ENCODE assay signal across 31 cellular contexts in genomic region chr15:83292317-83292716, GRCh38. TPM values are rescaled to one million over a fixed set of nuclear protein-coding genes. Genes with fewer than 3 reads are reported as not detected.
DNase-seq lines count a peak whose midpoint lies in the region; ATAC-seq and TF ChIP-seq lines count a peak whose summit lies in the region.
"Had no signal": no experiment of that assay in that cellular context is flagged by ENCODE, and none has a peak within 500 bp of the region (broad histone marks: within the 10 kb centered on the region; RNA-seq: fewer than 3 reads in every experiment).

No MANE protein-coding gene starts in this region.

- intact Hi-C loops in esophagus muscularis mucosa (cut with DNase I) (no loop called here), Right ventricle myocardium inferior (cut with DNase I) (no loop called here)

- TF ChIP-seq CTCF in esophagus muscularis mucosa (IDR thresholded peaks at IDR 0.05) (no peak), omental fat pad (IDR thresholded peaks at IDR 0.05) (no peak)

- peaks cover 0 to 37% (median 0%) of the 10 kb centered on the region in 4 donors for H3K27me3 ChIP-seq in esophagus muscularis mucosa
- H3K27me3 ChIP-seq: body of pancreas, colonic mucosa, right lobe of liver, testis had no signal

- WGBS in esophagus muscularis mucosa: 46% methylated on average over 5 of the region's 5 CpGs

- H3K9me3 ChIP-seq in esophagus muscularis mucosa: no peaks in the 10 kb centered on the region
- H3K9me3 ChIP-seq: body of pancreas, colonic mucosa, pancreas, right lobe of liver, testis had no signal

- H3K27me3 Mint-ChIP-seq in activated CD4-positive, alpha-beta T cell treated with anti-CD3 and anti-CD28 coated beads, Interleukin-2, amount 10 ng/mL, durations not matched to agents 7 days and 5 days: peaks cover 25% of the 10 kb centered on the region

- POLR2A ChIA-PET in activated CD4-positive, alpha-beta T cell treated with anti-CD3 and anti-CD28 coated beads, Interleukin-2, amount 10 ng/mL, durations not matched to agents 7 days and 5 days (lab: Charles Lee): no interaction called here

- H3K4me1 Mint-ChIP-seq in activated CD4-positive, alpha-beta T cell treated with anti-CD3 and anti-CD28 coated beads, Interleukin-2, amount 10 ng/mL, durations not matched to agents 7 days and 5 days: no peaks in the 10 kb centered on the region
- H3K4me1 Mint-ChIP-seq: activated naive CD4-positive, alpha-beta T cell treated with anti-CD3 and anti-CD28 coated beads, Interleukin-2, amount 50 U/mL, for 24 hours; CD4-positive, alpha-beta memory T cell; naive B cell; stimulated activated memory B cell treated with anti-CD40 and anti-IgM and Interleukin-4, amounts not matched to agents 10 μg/mL and 1 μg/mL and 100 μg/mL, for 72 hours had no signal

- CTCF ChIA-PET in activated CD4-positive, alpha-beta T cell treated with anti-CD3 and anti-CD28 coated beads, Interleukin-2, amount 10 ng/mL, durations not matched to agents 7 days and 5 days (lab: Charles Lee): no interaction called here

- no peaks in the 10 kb centered on the region for H3K4me1 ChIP-seq in esophagus muscularis mucosa
- H3K4me1 ChIP-seq: body of pancreas, colonic mucosa, pancreas, right lobe of liver, testis had no signal

- no peak for TF ChIP-seq EP300 in esophagus muscularis mucosa (IDR thresholded peaks at IDR 0.05)

- peak; percentile 16 for DNase-seq in Daoy (ENCODE audit: low read depth)
- DNase-seq in RPMI7951 (ENCODE audit: low read depth): peak; percentile 64
- DNase-seq in esophagus muscularis mucosa (ENCODE audit: extremely low spot score): peak; percentile 50
- DNase-seq in omental fat pad (ENCODE audit: low spot score): no peak
- DNase-seq in NCI-H526 treated with DMSO at 0.1 percent for 48 hours (lab: John Stamatoyannopoulos, UW): no peak
- DNase-seq in activated CD4-positive, alpha-beta T cell treated with anti-CD3 and anti-CD28 coated beads, Interleukin-2, amount 10 ng/mL, durations not matched to agents 7 days and 5 days: no peak
- DNase-seq in Right ventricle myocardium inferior (ENCODE audit: missing footprints): no peak
- DNase-seq: ACHN; activated CD4-positive, CD25-positive, alpha-beta regulatory T cell treated with anti-CD3 and anti-CD28 coated beads, Interleukin-2, amount 50 U/mL, for 72 hours; activated CD8-positive, alpha-beta memory T cell treated with anti-CD3 and anti-CD28 coated beads for 24 hours; activated T-cell treated with anti-CD3 and anti-CD28 coated beads, Interleukin-2, amount 50 U/mL, for 72 hours; body of pancreas; CD4-positive, alpha-beta memory T cell; colonic mucosa; endodermal cell; foreskin melanocyte; hypothalamus; KG1; kidney; mesenchymal stem cell; naive B cell; NCI-H1092 treated with DMSO at 0.1 percent for 48 hours; NCI-H2081 treated with DMSO at 0.1 percent for 48 hours; NCI-H524; pancreas; right lobe of liver; T1000; testis had no signal

- H3K36me3 ChIP-seq in esophagus muscularis mucosa: no peaks in the 10 kb centered on the region
- H3K36me3 ChIP-seq: colonic mucosa, pancreas, right lobe of liver had no signal

- H3K27ac Mint-ChIP-seq in activated CD4-positive, alpha-beta T cell treated with anti-CD3 and anti-CD28 coated beads, Interleukin-2, amount 10 ng/mL, durations not matched to agents 7 days and 5 days: no peak overlapping the region
- H3K27ac Mint-ChIP-seq: activated naive CD4-positive, alpha-beta T cell treated with anti-CD3 and anti-CD28 coated beads, Interleukin-2, amount 50 U/mL, for 24 hours; activated T-cell treated with anti-CD3 and anti-CD28 coated beads, Interleukin-2, amount 50 U/mL, for 72 hours; CD4-positive, alpha-beta memory T cell; endodermal cell; naive B cell; stimulated activated memory B cell treated with anti-CD40 and anti-IgM and Interleukin-4, amounts not matched to agents 10 μg/mL and 1 μg/mL and 100 μg/mL, for 72 hours had no signal

- no peak overlapping the region for H3K4me3 ChIP-seq in esophagus muscularis mucosa
- H3K4me3 ChIP-seq: body of pancreas, colonic mucosa, pancreas, right lobe of liver, testis had no signal

- ATAC-seq in omental fat pad (ENCODE audit: low FRiP score) (peak; percentile 42), Right ventricle myocardium inferior (no peak), HG02759 (IDR thresholded peaks at IDR 0.05; ENCODE audit: unreplicated experiment) (no peak)
- ATAC-seq: activated T-cell treated with anti-CD3 and anti-CD28 coated beads, Interleukin-2, amount 50 U/mL, for 72 hours; body of pancreas; pancreas; right lobe of liver; stimulated activated memory B cell treated with anti-CD40 and anti-IgM and Interleukin-4, amounts not matched to agents 10 μg/mL and 1 μg/mL and 100 μg/mL, for 72 hours had no signal

- no peak overlapping the region for H3K27ac ChIP-seq in esophagus muscularis mucosa (replicated peaks in 1 of 4)
- H3K27ac ChIP-seq: body of pancreas, colonic mucosa, pancreas, right lobe of liver, testis had no signal

- no peak overlapping the region for H3K4me3 Mint-ChIP-seq in activated CD4-positive, alpha-beta T cell treated with anti-CD3 and anti-CD28 coated beads, Interleukin-2, amount 10 ng/mL, durations not matched to agents 7 days and 5 days
- H3K4me3 Mint-ChIP-seq: activated naive CD4-positive, alpha-beta T cell treated with anti-CD3 and anti-CD28 coated beads, Interleukin-2, amount 50 U/mL, for 24 hours; activated T-cell treated with anti-CD3 and anti-CD28 coated beads, Interleukin-2, amount 50 U/mL, for 72 hours; CD4-positive, alpha-beta memory T cell; endodermal cell; naive B cell; stimulated activated memory B cell treated with anti-CD40 and anti-IgM and Interleukin-4, amounts not matched to agents 10 μg/mL and 1 μg/mL and 100 μg/mL, for 72 hours had no signal

- H3K9me3 Mint-ChIP-seq in activated CD4-positive, alpha-beta T cell treated with anti-CD3 and anti-CD28 coated beads, Interleukin-2, amount 10 ng/mL, durations not matched to agents 7 days and 5 days: no peaks in the 10 kb centered on the region
- H3K9me3 Mint-ChIP-seq: activated naive CD4-positive, alpha-beta T cell treated with anti-CD3 and anti-CD28 coated beads, Interleukin-2, amount 50 U/mL, for 24 hours; activated T-cell treated with anti-CD3 and anti-CD28 coated beads, Interleukin-2, amount 50 U/mL, for 72 hours had no signal

- H3K36me3 Mint-ChIP-seq in activated CD4-positive, alpha-beta T cell treated with anti-CD3 and anti-CD28 coated beads, Interleukin-2, amount 10 ng/mL, durations not matched to agents 7 days and 5 days (ENCODE audit: low read depth): no peaks in the 10 kb centered on the region
- H3K36me3 Mint-ChIP-seq: CD4-positive, alpha-beta memory T cell; stimulated activated memory B cell treated with anti-CD40 and anti-IgM and Interleukin-4, amounts not matched to agents 10 μg/mL and 1 μg/mL and 100 μg/mL, for 72 hours had no signal

- no peak for TF ChIP-seq POLR2A in esophagus muscularis mucosa (IDR thresholded peaks at IDR 0.05; ENCODE audit: low read depth)

RNA-seq across cellular contexts. Expression of gene BNC1, which starts 7.9 kb away (rescaled TPM):
- total RNA-seq in Daoy (2014; rRNA removed; shearing (Covaris generic)): 8.5 and 9.1 TPM in 2 replicates
- total RNA-seq in RPMI7951 (2014; rRNA removed; shearing (Covaris generic)): 6.6 and 8.8 TPM in 2 replicates
- total RNA-seq in esophagus muscularis mucosa (under 1 TPM in 3 of 4 donors, not detected in 1; 0.11 to 0.83 (median 0.19) TPM), omental fat pad (10 to 100 TPM in 3 of 4 donors, 1 to 10 TPM in 1; 1.1 to 73.0 (median 35.6) TPM), Right ventricle myocardium inferior (0.19 TPM)
- total RNA-seq in activated CD4-positive, alpha-beta T cell treated with anti-CD3 and anti-CD28 coated beads, Interleukin-2, amount 10 ng/mL, durations not matched to agents 7 days and 5 days: not detected
- total RNA-seq: activated T-cell treated with anti-CD3 and anti-CD28 coated beads, Interleukin-2, amount 50 U/mL, for 72 hours; CD4-positive, alpha-beta memory T cell; colonic mucosa; endodermal cell had no signal

Comparison
In these comparisons a context has a peak if more than half of its experiments do, and no peak if none do; other contexts are left out.
1. DNase-seq: peak in Daoy (single experiment), RPMI7951 (single experiment) and esophagus muscularis mucosa (single experiment); none in omental fat pad (single experiment), NCI-H526 treated with DMSO at 0.1 percent for 48 hours (single experiment), activated CD4-positive, alpha-beta T cell treated with anti-CD3 and anti-CD28 coated beads, Interleukin-2, amount 10 ng/mL, durations not matched to agents 7 days and 5 days (single experiment) and Right ventricle myocardium inferior (single experiment).